ENCODE assay signal across 8 cellular contexts in the genomic region with DNA sequence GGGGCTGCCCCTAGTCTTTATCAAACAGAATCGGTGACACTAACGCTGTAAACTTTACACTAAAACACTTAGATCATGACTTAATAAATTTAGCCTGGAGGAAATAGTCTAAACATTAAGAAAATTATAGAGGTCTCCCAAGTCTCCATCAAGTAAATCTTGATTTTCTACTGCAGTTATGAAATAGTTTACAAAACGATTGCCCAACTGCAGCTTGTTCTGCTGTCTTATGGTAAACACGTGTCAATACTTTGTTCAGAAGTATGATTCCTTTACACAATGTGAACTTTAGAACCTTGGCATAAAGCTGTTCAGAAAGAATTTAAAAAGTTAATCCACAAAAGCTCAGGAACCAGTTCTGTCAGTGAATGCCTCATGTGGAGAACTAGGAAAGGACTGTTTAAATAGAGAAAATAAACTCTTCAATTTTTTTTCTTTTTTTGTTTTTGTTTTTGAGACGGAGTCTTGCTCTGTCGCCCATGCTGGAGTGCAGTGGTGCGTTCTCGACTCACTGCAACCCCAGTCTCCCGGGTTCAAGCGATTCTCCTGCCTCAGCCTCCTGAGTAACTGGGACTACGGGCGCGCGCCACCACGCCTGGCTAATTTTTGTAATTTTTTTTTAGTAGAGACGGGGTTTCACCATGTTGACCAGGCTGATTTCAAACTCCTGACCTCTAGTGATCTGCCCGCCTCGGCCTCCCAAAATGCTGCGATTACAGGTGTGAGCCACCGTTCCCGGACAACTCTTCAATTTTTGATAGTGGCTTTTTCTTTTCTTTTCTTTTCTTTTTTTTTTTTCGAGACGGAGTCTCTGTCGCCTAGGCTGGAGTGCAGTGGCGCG. TPM values are rescaled to one million over a fixed set of nuclear protein-coding genes. Genes with fewer than 3 reads are reported as not detected.
DNase-seq lines count a peak whose midpoint lies in the region; ATAC-seq and TF ChIP-seq lines count a peak whose summit lies in the region.

No MANE protein-coding gene starts in this region.

- H3K27me3 ChIP-seq in PC-3 (ENCODE audit: low read length) (no peaks in the 10 kb centered on the region), ovary (no peaks in the 10 kb centered on the region)

- TF ChIP-seq CTCF in GM13976 (IDR thresholded peaks at IDR 0.05; ENCODE audit: borderline replicate concordance, control extremely low read depth, extremely low read depth, insufficient read depth, missing control alignments) (no peak), PC-3 (conservative IDR thresholded peaks at IDR 0.05; ENCODE audit: low read depth, low read length) (no peak), ovary (IDR thresholded peaks at IDR 0.05) (no peak)

- peaks cover 62% of the 10 kb centered on the region for H3K79me2 ChIP-seq in PC-3 (ENCODE audit: low read length)

- H4K20me1 ChIP-seq in PC-3 (ENCODE audit: low read length), result peaks cover 27% of the 10 kb centered on the region

- H2AFZ ChIP-seq in PC-3 (ENCODE audit: low read length), result no peak overlapping the region

- TF ChIP-seq POLR2A in erythroblast (IDR thresholded peaks at IDR 0.05; ENCODE audit: low read length) (no peak), ovary (IDR thresholded peaks at IDR 0.05) (no peak)

- H3K4me2 ChIP-seq in PC-3 (ENCODE audit: low read length), result peak overlapping the region; percentile 91

- H3K36me3 ChIP-seq in PC-3 (ENCODE audit: low read depth, low read length) (no peaks in the 10 kb centered on the region), ovary (no peaks in the 10 kb centered on the region)

- H3K4me1 ChIP-seq in PC-3 (ENCODE audit: insufficient read depth, low read length) (peaks cover 33% of the 10 kb centered on the region), ovary (ENCODE audit: insufficient read depth) (peaks cover 8% of the 10 kb centered on the region)

- no peak for TF ChIP-seq EP300 in ovary (IDR thresholded peaks at IDR 0.05)

- CTCF ChIA-PET in PC-3 (lab: Charles Lee), result interaction anchor here (0.7 kb wide), 1 partner anchor 47 kb away, joined by 8 read pairs; no protein-coding TSS in a partner anchor

- H3K27ac ChIP-seq in PC-3 (ENCODE audit: low read length) (peak overlapping the region; percentile 76), ovary (peak overlapping the region; percentile 9 to 79)

- whole genome bisulfite sequencing in ovary, 3 donors, result 69 to 74% (median 71%) methylated on average over 26 of the region's 26 CpGs

- no peaks in the 10 kb centered on the region for H3K9me2 ChIP-seq in PC-3 (replicated peaks; ENCODE audit: low read length)

- intact Hi-C loops in PC-3 (cut with micrococcal nuclease), result loop anchor here (2.0 kb wide), 1 partner anchor 92 kb away; a partner anchor contains a TSS
- intact Hi-C loops in ovary (cut with DNase I), result loop anchor here in 1 of 4 donors (5.0 to 10.0 kb wide), 2 partner anchors 63 to 84 kb away; a partner anchor contains a TSS

- H3F3A ChIP-seq in PC-3 (ENCODE audit: low read length, unreplicated experiment), result peaks cover 4% of the 10 kb centered on the region

- TSS peak; percentile 71 for BruUV-seq in PC-3 (replicated peaks; lab: Mats Ljungman, UMichigan)

- no peak for ATAC-seq in PC-3

- H3K9me3 ChIP-seq in PC-3 (ENCODE audit: low read length), result no peaks in the 10 kb centered on the region
- H3K9me3 ChIP-seq in ovary, result no peaks in the 10 kb centered on the region

- POLR2A ChIA-PET in PC-3 (lab: Charles Lee; ENCODE audit: unreplicated experiment), result interaction anchor here (0.6 kb wide), 1 partner anchor 9 kb away, joined by 5 read pairs; no protein-coding TSS in a partner anchor

- DNase-seq in GM13976 (ENCODE audit: low spot score) (peak; percentile 33), PC-3 (peak; percentile 58), erythroblast (lab: John Stamatoyannopoulos, UW) (peak; percentile 43 to 70), ovary (no peak), cerebellum (ENCODE audit: low spot score) (no peak), NCI-H2107 treated with DMSO at 0.1 percent for 48 hours (lab: John Stamatoyannopoulos, UW; ENCODE audit: unreplicated experiment) (no peak), GM19240 (ENCODE audit: insufficient read length, low spot score) (no peak), NCI-H1092 (lab: John Stamatoyannopoulos, UW) (no peak)

- H3K4me3 ChIP-seq in PC-3 (ENCODE audit: low read length) (peak overlapping the region; percentile 86), ovary (peak overlapping the region; percentile 98)

- in situ Hi-C loops in GM13976 (cut with MboI; ENCODE audit: low sequenced_read_pairs, unreplicated experiment), result no loop called here

- H3K9ac ChIP-seq in PC-3 (ENCODE audit: low read length), result peak overlapping the region; percentile 74

RNA-seq across cellular contexts. Expression of a gene that starts 1.6 kb away (rescaled TPM):
- total RNA-seq in PC-3 (2014; rRNA removed) (15.0 and 22.0 TPM in 2 replicates), ovary (10 to 100 TPM; 18.7 to 30.9 (median 23.1) TPM), cerebellum (34.2 TPM)
- 1 to 10 TPM; 4.2 to 9.6 TPM for polyA plus RNA-seq in ovary

RNA-seq across cellular contexts. Expression of a gene that starts 34.1 kb away (rescaled TPM):
- total RNA-seq in PC-3 (2014; rRNA removed) (8.2 and 9.4 TPM in 2 replicates), ovary (under 1 TPM in 3 of 7 donors, not detected in 4; 0.30 to 0.31 (median 0.30) TPM), cerebellum (0.45 TPM)
- polyA plus RNA-seq in ovary, result 1 to 10 TPM in 1 of 2 donors, under 1 TPM in 1; 0.08 to 1.5 TPM

Comparison
In these comparisons a context has a peak if more than half of its experiments do, and no peak if none do; other contexts are left out.
1. DNase-seq: peak in GM13976 (single experiment), PC-3 (single experiment) and erythroblast (2 of 2); none in ovary (0 of 5), cerebellum (single experiment), NCI-H2107 treated with DMSO at 0.1 percent for 48 hours (single experiment), GM19240 (single experiment) and NCI-H1092 (single experiment).